In the genomic region with DNA sequence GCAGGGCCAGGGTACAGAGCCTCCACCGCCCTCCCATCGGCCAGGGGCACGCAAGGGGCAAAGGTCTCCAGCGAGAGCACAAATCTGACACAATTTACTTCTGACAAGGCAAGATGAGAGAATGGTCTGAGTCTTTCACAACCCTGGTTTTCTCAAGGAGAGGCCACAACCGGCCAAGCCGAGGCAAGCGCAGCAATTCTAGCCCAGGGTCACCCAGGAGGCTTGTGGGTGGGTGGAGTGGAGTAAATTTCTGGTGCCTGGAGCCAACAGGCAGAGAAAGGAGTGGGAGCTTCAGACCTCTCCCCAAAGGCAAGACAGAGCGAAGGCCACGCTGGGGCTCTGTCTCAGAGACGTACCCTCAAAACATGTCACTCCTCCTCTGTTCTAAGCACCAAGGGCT, we compare ENCODE assay signal across 14 cellular contexts. TPM values are rescaled to one million over a fixed set of nuclear protein-coding genes. Genes with fewer than 3 reads are reported as not detected.
DNase-seq lines count a peak whose midpoint lies in the region; ATAC-seq and TF ChIP-seq lines count a peak whose summit lies in the region.
"Had no signal": no experiment of that assay in that cellular context is flagged by ENCODE, and none has a peak within 500 bp of the region (broad histone marks: within the 10 kb centered on the region; RNA-seq: fewer than 3 reads in every experiment).

No MANE protein-coding gene starts in this region.

- H3K36me3 ChIP-seq in tibial nerve: peaks cover 2 to 69% (median 11%) of the 10 kb centered on the region in 3 donors

- H3K4me1 ChIP-seq in tibial nerve: peaks cover 0 to 23% (median 3%) of the 10 kb centered on the region in 4 donors

- H3K27ac ChIP-seq in caudate nucleus (ENCODE audit: low read depth, low read length) (no peak overlapping the region), tibial nerve (no peak overlapping the region)

- no peak for TF ChIP-seq EP300 in tibial nerve (IDR thresholded peaks at IDR 0.05)

- ATAC-seq in natural killer cell treated with Interleukin-12 subunit alpha and Interleukin-12 subunit beta and Interleukin-15 and Interleukin-18, amount 100 ng/mL, for 72 hours: no peak
- no peak for ATAC-seq in omental fat pad (ENCODE audit: low FRiP score)

- H3K4me3 Mint-ChIP-seq in CD14-positive monocyte (peak overlapping the region; percentile 35 to 37), MCF 10A (ENCODE audit: unreplicated experiment) (no peak overlapping the region)
- no peak overlapping the region for H3K4me3 Mint-ChIP-seq in natural killer cell treated with Interleukin-12 subunit alpha and Interleukin-12 subunit beta and Interleukin-15 and Interleukin-18, amount 100 ng/mL, for 72 hours
- H3K4me3 Mint-ChIP-seq: activated CD4-positive, alpha-beta T cell treated with anti-CD3 and anti-CD28 coated beads, Interleukin-2, amount 10 ng/mL, durations not matched to agents 24 days and 14 days had no signal

- TF ChIP-seq CTCF in CD14-positive monocyte (IDR thresholded peaks at IDR 0.05) (no peak), MCF 10A (IDR thresholded peaks at IDR 0.05; ENCODE audit: unreplicated experiment) (no peak), omental fat pad (IDR thresholded peaks at IDR 0.05) (no peak), tibial nerve (IDR thresholded peaks at IDR 0.05) (no peak)

- BruUV-seq in MCF 10A (replicated peaks; lab: Mats Ljungman, UMichigan): no TSS peak

- H3K27me3 Mint-ChIP-seq in CD14-positive monocyte (ENCODE audit: low read depth in 3 of 3): no peaks in the 10 kb centered on the region
- H3K27me3 Mint-ChIP-seq in MCF 10A (ENCODE audit: insufficient read depth, unreplicated experiment): no peaks in the 10 kb centered on the region
- H3K27me3 Mint-ChIP-seq in natural killer cell treated with Interleukin-12 subunit alpha and Interleukin-12 subunit beta and Interleukin-15 and Interleukin-18, amount 100 ng/mL, for 72 hours: no peaks in the 10 kb centered on the region
- H3K27me3 Mint-ChIP-seq: activated CD4-positive, alpha-beta T cell treated with anti-CD3 and anti-CD28 coated beads, Interleukin-2, amount 10 ng/mL, durations not matched to agents 24 days and 14 days had no signal

- CTCF ChIA-PET in MCF 10A (lab: Yijun Ruan, JAX): interaction anchor here (1.0 kb wide), 1 partner anchor 33 kb away, joined by 3 read pairs; no protein-coding TSS in a partner anchor

- 65 to 67% methylated on average over 10 of the region's 10 CpGs for WGBS in tibial nerve, 2 donors

- H3K9me3 ChIP-seq in tibial nerve: no peaks in the 10 kb centered on the region

- intact Hi-C loops in CD14-positive monocyte (cut with micrococcal nuclease) (no loop called here), MCF 10A (cut with micrococcal nuclease) (no loop called here)

- peak overlapping the region; percentile 57 to 80 (median 66) for H3K27ac Mint-ChIP-seq in CD14-positive monocyte
- H3K27ac Mint-ChIP-seq in MCF 10A (ENCODE audit: low read depth, unreplicated experiment): peak overlapping the region; percentile 80
- peak overlapping the region; percentile 47 to 91 for H3K27ac Mint-ChIP-seq in natural killer cell treated with Interleukin-12 subunit alpha and Interleukin-12 subunit beta and Interleukin-15 and Interleukin-18, amount 100 ng/mL, for 72 hours
- H3K27ac Mint-ChIP-seq: activated CD4-positive, alpha-beta T cell treated with anti-CD3 and anti-CD28 coated beads, Interleukin-2, amount 10 ng/mL, durations not matched to agents 24 days and 14 days had no signal

- H3K27me3 ChIP-seq in tibial nerve: no peaks in the 10 kb centered on the region

- peak; percentile 22 for DNase-seq in CD14-positive monocyte (ENCODE audit: low spot score)
- peak; percentile 22 for DNase-seq in NOMO-1 treated with dmso at 0.1 percent for 144 hours (lab: John Stamatoyannopoulos, UW; ENCODE audit: unreplicated experiment)
- DNase-seq in MCF 10A (ENCODE audit: unreplicated experiment): no peak
- DNase-seq in natural killer cell treated with Interleukin-12 subunit alpha and Interleukin-12 subunit beta and Interleukin-15 and Interleukin-18, amount 100 ng/mL, for 72 hours (ENCODE audit: low spot score): no peak
- DNase-seq in NCI-H2196 (lab: John Stamatoyannopoulos, UW; ENCODE audit: unreplicated experiment): no peak
- no peak for DNase-seq in caudate nucleus (lab: John Stamatoyannopoulos, UW)
- no peak for DNase-seq in omental fat pad (ENCODE audit: low spot score)
- no peak for DNase-seq in tibial nerve (ENCODE audit: low spot score in 2 of 2)
- DNase-seq: activated CD4-positive, alpha-beta T cell treated with anti-CD3 and anti-CD28 coated beads, Interleukin-2, amount 10 ng/mL, durations not matched to agents 24 days and 14 days; activated effector memory CD4-positive, alpha-beta T cell treated with anti-CD3 and anti-CD28 coated beads, Interleukin-2, amount 50 U/mL, for 16 hours; OCI-M1; stimulated activated CD8-positive, alpha-beta memory T cell treated with anti-CD3 and anti-CD28 coated beads, Interleukin-4, amount 100 ng/mL, for 48 hours had no signal

- H3K36me3 Mint-ChIP-seq in CD14-positive monocyte (peaks cover 39 to 64% of the 10 kb centered on the region in 2 donors), MCF 10A (ENCODE audit: insufficient read depth, unreplicated experiment) (peaks cover 60% of the 10 kb centered on the region)
- H3K36me3 Mint-ChIP-seq in natural killer cell treated with Interleukin-12 subunit alpha and Interleukin-12 subunit beta and Interleukin-15 and Interleukin-18, amount 100 ng/mL, for 72 hours: no peaks in the 10 kb centered on the region

- peaks cover 82% of the 10 kb centered on the region for H3K4me1 Mint-ChIP-seq in CD14-positive monocyte
- H3K4me1 Mint-ChIP-seq in MCF 10A (ENCODE audit: insufficient read depth, unreplicated experiment): peaks cover 23% of the 10 kb centered on the region
- H3K4me1 Mint-ChIP-seq in natural killer cell treated with Interleukin-12 subunit alpha and Interleukin-12 subunit beta and Interleukin-15 and Interleukin-18, amount 100 ng/mL, for 72 hours (ENCODE audit: low read depth in 2 of 2): peaks cover 19 to 22% of the 10 kb centered on the region in 2 donors

- POLR2A ChIA-PET in MCF 10A (lab: Yijun Ruan, JAX): interaction anchor here (0.5 to 2.4 kb wide), 8 partner anchors 9 to 88 kb away, joined by 3 to 23 read pairs (median 4); partner anchors contain the start of genes CRY2 and PEX16

- TF ChIP-seq POLR2A in tibial nerve (IDR thresholded peaks at IDR 0.05): no peak

- no peak overlapping the region for H3K4me3 ChIP-seq in tibial nerve

- no peaks in the 10 kb centered on the region for H3K9me3 Mint-ChIP-seq in CD14-positive monocyte
- H3K9me3 Mint-ChIP-seq in MCF 10A (ENCODE audit: unreplicated experiment): no peaks in the 10 kb centered on the region
- H3K9me3 Mint-ChIP-seq in natural killer cell treated with Interleukin-12 subunit alpha and Interleukin-12 subunit beta and Interleukin-15 and Interleukin-18, amount 100 ng/mL, for 72 hours: no peaks in the 10 kb centered on the region
- H3K9me3 Mint-ChIP-seq: activated CD4-positive, alpha-beta T cell treated with anti-CD3 and anti-CD28 coated beads, Interleukin-2, amount 10 ng/mL, durations not matched to agents 24 days and 14 days had no signal

RNA-seq across cellular contexts. Expression of gene LARGE2, which starts 9.3 kb away (rescaled TPM):
- not detected for polyA plus RNA-seq in CD14-positive monocyte
- total RNA-seq in MCF 10A (2022) (0.52 and 0.91 TPM in 2 replicates), omental fat pad (under 1 TPM in 2 of 4 donors, not detected in 2; 0.24 to 0.37 TPM), tibial nerve (not detected)
- total RNA-seq in natural killer cell treated with Interleukin-12 subunit alpha and Interleukin-12 subunit beta and Interleukin-15 and Interleukin-18, amount 100 ng/mL, for 72 hours: 1 to 10 TPM in 1 of 2 donors, not detected in 1; 2.0 TPM
- total RNA-seq: activated CD4-positive, alpha-beta T cell treated with anti-CD3 and anti-CD28 coated beads, Interleukin-2, amount 10 ng/mL, durations not matched to agents 24 days and 14 days; chondrocyte; pulmonary artery endothelial cell had no signal

RNA-seq across cellular contexts. Expression of gene PEX16, which starts 14.1 kb away (rescaled TPM):
- 10 to 100 TPM; 33.8 to 35.1 TPM for polyA plus RNA-seq in CD14-positive monocyte
- total RNA-seq in MCF 10A (2022): 28.1 and 30.2 TPM in 2 replicates
- 10 to 100 TPM; 55.3 to 62.8 TPM for total RNA-seq in natural killer cell treated with Interleukin-12 subunit alpha and Interleukin-12 subunit beta and Interleukin-15 and Interleukin-18, amount 100 ng/mL, for 72 hours
- 10 to 100 TPM; 20.1 to 25.0 (median 22.8) TPM for total RNA-seq in omental fat pad
- total RNA-seq in tibial nerve: 10 to 100 TPM; 33.9 to 38.4 (median 36.5) TPM

RNA-seq across cellular contexts. Expression of gene FREY1, which starts 24.7 kb away (rescaled TPM):
- polyA plus RNA-seq in CD14-positive monocyte: not detected
- total RNA-seq in MCF 10A (2022): 1.0 and 1.3 TPM in 2 replicates
- 1 to 10 TPM; 4.2 to 4.9 TPM for total RNA-seq in natural killer cell treated with Interleukin-12 subunit alpha and Interleukin-12 subunit beta and Interleukin-15 and Interleukin-18, amount 100 ng/mL, for 72 hours
- total RNA-seq in omental fat pad: 1 to 10 TPM in 1 of 4 donors, not detected in 3; 1.6 TPM
- 1 to 10 TPM in 2 of 4 donors, not detected in 2; 1.0 to 7.2 TPM for total RNA-seq in tibial nerve

RNA-seq across cellular contexts. Expression of gene MAPK8IP1, which starts 46.3 kb away (rescaled TPM):
- not detected for polyA plus RNA-seq in CD14-positive monocyte
- 1.8 and 2.2 TPM in 2 replicates for total RNA-seq in MCF 10A (2022)
- 1 to 10 TPM; 2.0 to 3.4 TPM for total RNA-seq in natural killer cell treated with Interleukin-12 subunit alpha and Interleukin-12 subunit beta and Interleukin-15 and Interleukin-18, amount 100 ng/mL, for 72 hours
- 1 to 10 TPM; 3.2 to 7.4 (median 4.3) TPM for total RNA-seq in omental fat pad
- total RNA-seq in tibial nerve: 100 to 1,000 TPM; 165 to 298 (median 230) TPM

Comparison
In these comparisons a context has a peak if more than half of its experiments do, and no peak if none do; other contexts are left out.
1. DNase-seq: peak in CD14-positive monocyte (single experiment) and NOMO-1 treated with dmso at 0.1 percent for 144 hours (single experiment); none in MCF 10A (single experiment), natural killer cell treated with Interleukin-12 subunit alpha and Interleukin-12 subunit beta and Interleukin-15 and Interleukin-18, amount 100 ng/mL, for 72 hours (single experiment), NCI-H2196 (single experiment), caudate nucleus (0 of 61), omental fat pad (single experiment) and tibial nerve (0 of 2).
2. H3K4me3 Mint-ChIP-seq: peak in CD14-positive monocyte (2 of 2); none in MCF 10A (single experiment) and natural killer cell treated with Interleukin-12 subunit alpha and Interleukin-12 subunit beta and Interleukin-15 and Interleukin-18, amount 100 ng/mL, for 72 hours (single experiment).
3. Peak in every context shown above with its lines, with median percentiles within 50 percentile points of each other: H3K27ac Mint-ChIP-seq.